ENCODE assay signal across 30 cellular contexts in genomic region chr7:44520574-44520973, GRCh38. TPM values are rescaled to one million over a fixed set of nuclear protein-coding genes. Genes with fewer than 3 reads are reported as not detected.
DNase-seq lines count a peak whose midpoint lies in the region; ATAC-seq, FAIRE-seq and TF ChIP-seq lines count a peak whose summit lies in the region.
"Had no signal": no experiment of that assay in that cellular context is flagged by ENCODE, and none has a peak within 500 bp of the region (broad histone marks: within the 10 kb centered on the region; RNA-seq: fewer than 3 reads in every experiment).

No MANE protein-coding gene starts in this region.

- no TSS peak for BruUV-seq in mammary epithelial cell (replicated peaks; lab: Mats Ljungman, UMichigan)

- H3K4me3 Mint-ChIP-seq in neural progenitor cell, result no peak overlapping the region
- H3K4me3 Mint-ChIP-seq in activated CD4-positive, alpha-beta T cell treated with anti-CD3 and anti-CD28 coated beads, Interleukin-2, amount 10 ng/mL, durations not matched to agents 7 days and 5 days, result no peak overlapping the region
- H3K4me3 Mint-ChIP-seq in activated T-helper 2 cell treated with anti-CD3 and anti-CD28 coated beads, Interferon-gamma antibody, Interleukin-2, Interleukin-4, amounts not matched to agents 10 μg/mL and 5 μg/mL and 100 μg/mL, durations not matched to agents 14 hours and 24 hours and 36 hours (ENCODE audit: low read depth), result no peak overlapping the region
- H3K4me3 Mint-ChIP-seq: B cell; CD4-positive, alpha-beta T cell; CD8-positive, alpha-beta T cell had no signal

- no peak overlapping the region for H3K4me3 ChIP-seq in A549
- no peak overlapping the region for H3K4me3 ChIP-seq in H1 (ENCODE audit: extremely low read depth in 1 of 4, insufficient read depth in 2 of 4, low read depth in 3 of 4, low read length in 4 of 4)
- no peak overlapping the region for H3K4me3 ChIP-seq in neural progenitor cell
- no peak overlapping the region for H3K4me3 ChIP-seq in mammary epithelial cell (replicated peaks in 1 of 3; ENCODE audit: insufficient read depth in 1 of 3, low read depth in 2 of 3, low read length in 3 of 3)
- H3K4me3 ChIP-seq: BLaER1 treated with 17β-estradiol and CSF1 and Interleukin-3, amounts not matched to agents 10 nM and 100 nM had no signal

- no peak overlapping the region for H3K4ac ChIP-seq in H1 (replicated peaks; ENCODE audit: insufficient read length, low read depth, low read length)

- TF ChIP-seq POLR2A in A549 (IDR thresholded peaks at IDR 0.05; ENCODE audit: low read length) (no peak), H1 (IDR thresholded peaks at IDR 0.05; ENCODE audit: control extremely low read depth in 1 of 2, low read depth in 2 of 2, low read length in 2 of 2) (no peak)

- TF ChIP-seq RAD21 in A549 (conservative IDR thresholded peaks at IDR 0.05 in 1 of 2, IDR thresholded peaks at IDR 0.05 in 1 of 2) (no peak), H1 (IDR thresholded peaks at IDR 0.05 in 1 of 2, conservative IDR thresholded peaks at IDR 0.05 in 1 of 2; ENCODE audit: low read depth in 2 of 2, low read length in 2 of 2) (no peak)

- no peaks in the 10 kb centered on the region for H3K79me1 ChIP-seq in H1 (ENCODE audit: low read depth, low read length)

- WGBS in A549 (ENCODE audit: missing lambda C conversion rate), result 79% methylated on average over 5 of the region's 5 CpGs
- 85% methylated on average over 5 of the region's 5 CpGs; no CpG with 5 or more reads in 1 of the 2 experiments for WGBS in H1 (ENCODE audit: extremely low coverage in 1 of 2, insufficient coverage in 1 of 2, insufficient read length in 1 of 2, insufficient replicate concordance in 2 of 2, low coverage in 1 of 2, low lambda C conversion rate in 2 of 2, missing lambda C conversion rate in 1 of 2), 2 experiments
- 85% methylated on average over 5 of the region's 5 CpGs for WGBS in mammary epithelial cell (ENCODE audit: low coverage, missing lambda C conversion rate)

- POLR2A ChIA-PET in A549 (lab: Yijun Ruan, JAX), result no interaction called here
- POLR2A ChIA-PET in H1 (lab: Charles Lee; ENCODE audit: partially characterized antibody), result interaction anchor here (1.6 kb wide), 1 partner anchor 10 kb away, joined by 4 read pairs; no protein-coding TSS in a partner anchor
- POLR2A ChIA-PET in activated CD4-positive, alpha-beta T cell treated with anti-CD3 and anti-CD28 coated beads, Interleukin-2, amount 10 ng/mL, durations not matched to agents 7 days and 5 days (lab: Charles Lee), result no interaction called here

- no peak overlapping the region for H2BK15ac ChIP-seq in H1 (ENCODE audit: low read length)

- peak overlapping the region; percentile 86 for H3K27ac Mint-ChIP-seq in neural progenitor cell
- H3K27ac Mint-ChIP-seq in activated CD4-positive, alpha-beta T cell treated with anti-CD3 and anti-CD28 coated beads, Interleukin-2, amount 10 ng/mL, durations not matched to agents 7 days and 5 days, result no peak overlapping the region
- no peak overlapping the region for H3K27ac Mint-ChIP-seq in activated T-helper 2 cell treated with anti-CD3 and anti-CD28 coated beads, Interferon-gamma antibody, Interleukin-2, Interleukin-4, amounts not matched to agents 10 μg/mL and 5 μg/mL and 100 μg/mL, durations not matched to agents 14 hours and 24 hours and 36 hours
- H3K27ac Mint-ChIP-seq: B cell; CD4-positive, alpha-beta T cell; CD8-positive, alpha-beta T cell had no signal

- peak; percentile 27 to 28; a peak in 1 of 6 replicates for ATAC-seq in A549
- ATAC-seq: CD8-positive, alpha-beta T cell had no signal

- FAIRE-seq in A549 (lab: Jason Lieb, UNC) (no peak), H1 (lab: Jason Lieb, UNC) (no peak)
- FAIRE-seq: A204.1, D721Med, GM12891, GM19239 had no signal

- H4K20me1 ChIP-seq in H1 (replicated peaks in 1 of 2; ENCODE audit: control insufficient read depth in 1 of 2, insufficient read depth in 2 of 2, low read length in 2 of 2), result no peaks in the 10 kb centered on the region
- no peaks in the 10 kb centered on the region for H4K20me1 ChIP-seq in neural progenitor cell (ENCODE audit: low read depth)
- H4K20me1 ChIP-seq in mammary epithelial cell (ENCODE audit: insufficient read depth, low read length), result no peaks in the 10 kb centered on the region
- H4K20me1 ChIP-seq: BLaER1 treated with 17β-estradiol and CSF1 and Interleukin-3, amounts not matched to agents 10 nM and 100 nM had no signal

- H3K4me1 Mint-ChIP-seq in neural progenitor cell, result no peaks in the 10 kb centered on the region
- no peaks in the 10 kb centered on the region for H3K4me1 Mint-ChIP-seq in activated CD4-positive, alpha-beta T cell treated with anti-CD3 and anti-CD28 coated beads, Interleukin-2, amount 10 ng/mL, durations not matched to agents 7 days and 5 days
- H3K4me1 Mint-ChIP-seq in activated T-helper 2 cell treated with anti-CD3 and anti-CD28 coated beads, Interferon-gamma antibody, Interleukin-2, Interleukin-4, amounts not matched to agents 10 μg/mL and 5 μg/mL and 100 μg/mL, durations not matched to agents 14 hours and 24 hours and 36 hours (ENCODE audit: low read depth), result no peaks in the 10 kb centered on the region
- H3K4me1 Mint-ChIP-seq: B cell had no signal

- no peaks in the 10 kb centered on the region for H3F3A ChIP-seq in neural progenitor cell (ENCODE audit: low read depth)

- H4K5ac ChIP-seq in H1 (ENCODE audit: insufficient read length, low read depth, low read length), result no peak overlapping the region

- in situ Hi-C loops in mammary epithelial cell (cut with MboI; ENCODE audit: low sequenced_read_pairs in 2 of 2), result no loop called here

- TF ChIP-seq EP300 in A549 (IDR thresholded peaks at IDR 0.05) (no peak), H1 (IDR thresholded peaks at IDR 0.05; ENCODE audit: borderline replicate concordance in 1 of 2, low read depth in 2 of 2, low read length in 2 of 2) (no peak)

- H3K23ac ChIP-seq in H1 (ENCODE audit: insufficient read length), result no peak overlapping the region

- TF ChIP-seq CTCF in A549 (IDR thresholded peaks at IDR 0.05) (no peak), H1 (IDR thresholded peaks at IDR 0.05; ENCODE audit: control extremely low read depth in 1 of 3, insufficient read depth in 1 of 3, low read depth in 1 of 3, low read length in 3 of 3) (no peak), neural progenitor cell (IDR thresholded peaks at IDR 0.05) (no peak), mammary epithelial cell (conservative IDR thresholded peaks at IDR 0.05 in 1 of 2, IDR thresholded peaks at IDR 0.05 in 1 of 2; ENCODE audit: extremely low read depth in 1 of 2, insufficient read depth in 1 of 2, low read depth in 1 of 2, low read length in 2 of 2) (no peak)

- H2AK5ac ChIP-seq in H1 (ENCODE audit: low read depth, low read length), result no peak overlapping the region

- H3K27me3 Mint-ChIP-seq in neural progenitor cell (ENCODE audit: insufficient read depth, low read depth), result no peaks in the 10 kb centered on the region
- H3K27me3 Mint-ChIP-seq in activated CD4-positive, alpha-beta T cell treated with anti-CD3 and anti-CD28 coated beads, Interleukin-2, amount 10 ng/mL, durations not matched to agents 7 days and 5 days, result peaks cover 10% of the 10 kb centered on the region
- no peaks in the 10 kb centered on the region for H3K27me3 Mint-ChIP-seq in activated T-helper 2 cell treated with anti-CD3 and anti-CD28 coated beads, Interferon-gamma antibody, Interleukin-2, Interleukin-4, amounts not matched to agents 10 μg/mL and 5 μg/mL and 100 μg/mL, durations not matched to agents 14 hours and 24 hours and 36 hours (ENCODE audit: low read depth)
- H3K27me3 Mint-ChIP-seq: CD4-positive, alpha-beta T cell had no signal

- H3K36me3 ChIP-seq in H1 (ENCODE audit: control insufficient read depth in 2 of 4, insufficient read depth in 4 of 4, low read length in 3 of 4), result no peaks in the 10 kb centered on the region
- no peaks in the 10 kb centered on the region for H3K36me3 ChIP-seq in neural progenitor cell
- no peaks in the 10 kb centered on the region for H3K36me3 ChIP-seq in mammary epithelial cell (ENCODE audit: insufficient read depth, low read length)
- H3K36me3 ChIP-seq: BLaER1 treated with 17β-estradiol and CSF1 and Interleukin-3, amounts not matched to agents 10 nM and 100 nM had no signal

- intact Hi-C loops in mammary epithelial cell (cut with micrococcal nuclease), result no loop called here
- intact Hi-C loops in activated T-helper 2 cell treated with anti-CD3 and anti-CD28 coated beads, Interferon-gamma antibody, Interleukin-2, Interleukin-4, amounts not matched to agents 10 μg/mL and 5 μg/mL and 100 μg/mL, durations not matched to agents 14 hours and 24 hours and 36 hours (cut with micrococcal nuclease), result no loop called here

- dilution Hi-C loops in mammary epithelial cell (cut with HindIII; ENCODE audit: low sequenced_read_pairs), result no loop called here

- H3K27ac ChIP-seq in A549, result no peak overlapping the region
- H3K27ac ChIP-seq in H1 (ENCODE audit: low read depth, low read length), result no peak overlapping the region
- no peak overlapping the region for H3K27ac ChIP-seq in neural progenitor cell
- H3K27ac ChIP-seq in mammary epithelial cell (ENCODE audit: insufficient read depth, low read depth, low read length), result no peak overlapping the region
- H3K27ac ChIP-seq: BLaER1 treated with 17β-estradiol and CSF1 and Interleukin-3, amounts not matched to agents 10 nM and 100 nM; C4-2B had no signal

- no peak overlapping the region for H3K18ac ChIP-seq in H1 (ENCODE audit: extremely low read depth, low read length)

- H2BK20ac ChIP-seq in H1 (ENCODE audit: low read length), result no peak overlapping the region

- H3K56ac ChIP-seq in H1 (replicated peaks; ENCODE audit: insufficient read length, low read depth, low read length), result no peak overlapping the region

- no peaks in the 10 kb centered on the region for H3K79me2 ChIP-seq in H1 (ENCODE audit: control insufficient read depth in 1 of 2, insufficient read depth in 2 of 2, low read length in 2 of 2)
- no peaks in the 10 kb centered on the region for H3K79me2 ChIP-seq in neural progenitor cell (ENCODE audit: low read depth)
- no peaks in the 10 kb centered on the region for H3K79me2 ChIP-seq in mammary epithelial cell (ENCODE audit: insufficient read depth, low read length)

- H3K4me2 ChIP-seq in A549 (no peak overlapping the region), H1 (ENCODE audit: insufficient read depth in 1 of 2, low read depth in 2 of 2, low read length in 2 of 2) (no peak overlapping the region), neural progenitor cell (no peak overlapping the region), mammary epithelial cell (ENCODE audit: insufficient read depth, low read depth, low read length) (no peak overlapping the region)
- H3K4me2 ChIP-seq: BLaER1 treated with 17β-estradiol and CSF1 and Interleukin-3, amounts not matched to agents 10 nM and 100 nM had no signal

- H3K14ac ChIP-seq in H1 (ENCODE audit: insufficient read length), result no peak overlapping the region

- H2AFZ ChIP-seq in H1 (ENCODE audit: low read length) (0 out of 2 replicates have a peak overlapping the region, but pooled peaks have one; percentile 34), neural progenitor cell (replicated peaks) (no peak overlapping the region), mammary epithelial cell (ENCODE audit: low read depth, low read length) (no peak overlapping the region)

- no peak overlapping the region for H4K8ac ChIP-seq in H1 (ENCODE audit: extremely low read depth, insufficient read depth, low read length)

- H3K9me3 Mint-ChIP-seq in neural progenitor cell, result peaks cover 11% of the 10 kb centered on the region
- peaks cover 9% of the 10 kb centered on the region for H3K9me3 Mint-ChIP-seq in activated CD4-positive, alpha-beta T cell treated with anti-CD3 and anti-CD28 coated beads, Interleukin-2, amount 10 ng/mL, durations not matched to agents 7 days and 5 days
- H3K9me3 Mint-ChIP-seq in activated T-helper 2 cell treated with anti-CD3 and anti-CD28 coated beads, Interferon-gamma antibody, Interleukin-2, Interleukin-4, amounts not matched to agents 10 μg/mL and 5 μg/mL and 100 μg/mL, durations not matched to agents 14 hours and 24 hours and 36 hours, result peaks cover 10% of the 10 kb centered on the region

- H3K9me3 ChIP-seq in A549, result peaks cover 12% of the 10 kb centered on the region
- 0 out of 4 replicates have a peak, but pooled peaks cover 0 to 3% of the 10 kb centered on the region in 2 experiments for H3K9me3 ChIP-seq in H1 (ENCODE audit: insufficient read depth in 2 of 2, low read depth in 1 of 2, low read length in 1 of 2)
- H3K9me3 ChIP-seq in neural progenitor cell (ENCODE audit: low read depth), result no peaks in the 10 kb centered on the region
- no peaks in the 10 kb centered on the region for H3K9me3 ChIP-seq in mammary epithelial cell (replicated peaks; ENCODE audit: insufficient read depth, low read length)

- H3K4me1 ChIP-seq in A549, result no peaks in the 10 kb centered on the region
- H3K4me1 ChIP-seq in H1 (replicated peaks in 1 of 4; ENCODE audit: control insufficient read depth in 3 of 4, insufficient read depth in 4 of 4, low read length in 3 of 4), result no peaks in the 10 kb centered on the region
- no peaks in the 10 kb centered on the region for H3K4me1 ChIP-seq in neural progenitor cell
- peaks cover 3% of the 10 kb centered on the region for H3K4me1 ChIP-seq in mammary epithelial cell (ENCODE audit: insufficient read depth, low read length)
- H3K4me1 ChIP-seq: Caco-2 had no signal

- CTCF ChIA-PET in A549 (lab: Yijun Ruan, JAX), result interaction anchor here (1.9 kb wide), 1 partner anchor 45 kb away, joined by 7 read pairs; no protein-coding TSS in a partner anchor
- CTCF ChIA-PET in H1 (lab: Charles Lee; ENCODE audit: partially characterized antibody), result interaction anchor here (0.8 to 2.4 kb wide), 3 partner anchors 14 to 45 kb away, joined by 3 to 12 read pairs (median 11); no protein-coding TSS in a partner anchor
- CTCF ChIA-PET in mammary epithelial cell (lab: Charles Lee; ENCODE audit: low non-redundant PET), result no interaction called here
- CTCF ChIA-PET in activated CD4-positive, alpha-beta T cell treated with anti-CD3 and anti-CD28 coated beads, Interleukin-2, amount 10 ng/mL, durations not matched to agents 7 days and 5 days (lab: Charles Lee), result no interaction called here

- H3K36me3 Mint-ChIP-seq in neural progenitor cell, result no peaks in the 10 kb centered on the region
- H3K36me3 Mint-ChIP-seq in activated CD4-positive, alpha-beta T cell treated with anti-CD3 and anti-CD28 coated beads, Interleukin-2, amount 10 ng/mL, durations not matched to agents 7 days and 5 days (ENCODE audit: low read depth), result peaks cover 2% of the 10 kb centered on the region
- no peaks in the 10 kb centered on the region for H3K36me3 Mint-ChIP-seq in activated T-helper 2 cell treated with anti-CD3 and anti-CD28 coated beads, Interferon-gamma antibody, Interleukin-2, Interleukin-4, amounts not matched to agents 10 μg/mL and 5 μg/mL and 100 μg/mL, durations not matched to agents 14 hours and 24 hours and 36 hours (ENCODE audit: low read depth)

- no peak overlapping the region for H2BK120ac ChIP-seq in H1 (replicated peaks; ENCODE audit: low read depth, low read length)

- H2BK5ac ChIP-seq in H1 (ENCODE audit: low read depth, low read length), result no peak overlapping the region

- H2BK12ac ChIP-seq in H1 (ENCODE audit: low read depth, low read length), result no peak overlapping the region

- H4K91ac ChIP-seq in H1 (replicated peaks; ENCODE audit: insufficient read length, low read length), result no peak overlapping the region

- no peak overlapping the region for H3K9ac ChIP-seq in H1 (replicated peaks in 1 of 4; ENCODE audit: extremely low read depth in 1 of 4, low read depth in 3 of 4, low read length in 3 of 4)
- no peak overlapping the region for H3K9ac ChIP-seq in neural progenitor cell
- H3K9ac ChIP-seq in mammary epithelial cell (ENCODE audit: insufficient read depth, low read length), result no peak overlapping the region
- H3K9ac ChIP-seq: BLaER1 treated with 17β-estradiol and CSF1 and Interleukin-3, amounts not matched to agents 10 nM and 100 nM had no signal

- H3K27me3 ChIP-seq in H1 (replicated peaks in 1 of 4; ENCODE audit: control insufficient read depth in 3 of 4, extremely low read depth in 1 of 4, insufficient read depth in 3 of 4, low read length in 3 of 4) (no peaks in the 10 kb centered on the region), neural progenitor cell (no peaks in the 10 kb centered on the region), mammary epithelial cell (ENCODE audit: insufficient read depth, low read length) (no peaks in the 10 kb centered on the region)
- H3K27me3 ChIP-seq: BLaER1 treated with 17β-estradiol and CSF1 and Interleukin-3, amounts not matched to agents 10 nM and 100 nM had no signal

- H3K23me2 ChIP-seq in H1 (ENCODE audit: low read depth, low read length), result no peaks in the 10 kb centered on the region

- DNase-seq in A549 (ENCODE audit: low read depth in 1 of 2, low spot score in 1 of 2) (no peak), AG20443 (ENCODE audit: low spot score) (peak; percentile 5), H1 (ENCODE audit: low read depth in 1 of 2, low spot score in 2 of 2) (no peak), neural progenitor cell (ENCODE audit: low spot score) (no peak), cerebellar nuclear complex (lab: John Stamatoyannopoulos, UW) (no peak), mammary epithelial cell (no peak)
- no peak for DNase-seq in activated CD4-positive, alpha-beta T cell treated with anti-CD3 and anti-CD28 coated beads, Interleukin-2, amount 10 ng/mL, durations not matched to agents 7 days and 5 days
- no peak for DNase-seq in activated T-helper 2 cell treated with anti-CD3 and anti-CD28 coated beads, Interferon-gamma antibody, Interleukin-2, Interleukin-4, amounts not matched to agents 10 μg/mL and 5 μg/mL and 100 μg/mL, durations not matched to agents 14 hours and 24 hours and 36 hours (ENCODE audit: low spot score)
- DNase-seq: 8988T; AML-193; Caco-2; Calu3; CD4-positive, alpha-beta T cell; CD8-positive, alpha-beta T cell; DMS153; DMS53; DMS79; DND-41; EL; GDM1 had no signal

RNA-seq across cellular contexts. Expression of gene NPC1L1, which starts 20.6 kb away (rescaled TPM):
- 0.06 and 0.12 TPM in 2 replicates for polyA plus RNA-seq in A549 (2011; rRNA removed)
- 0.01 and 0.06 TPM in 2 replicates for polyA plus RNA-seq in A549 (2012; cell fraction: cytosol; rRNA removed)
- 0.17 and 0.18 TPM in 2 replicates for polyA plus RNA-seq in A549 (2012; cell fraction: nucleus; rRNA removed)
- 0.01 to 0.04 TPM (median 0.03 TPM) in 3 replicates for polyA plus RNA-seq in A549 (2017; fragmentation: RNase III; extraction: RNeasy Plus Mini Kit Qiagen cat#74134 plus additional on column Dnase treatment)
- 0.12 TPM in 1 of 2 replicates, not detected in the other for polyA minus RNA-seq in A549 (2011; rRNA and poly(A)+ RNA removed)
- total RNA-seq in H1 (2021; fragmentation: NEBNext Ultra II Directional; extraction: Animal tissue kit (Norgen Biotek cat#: 25700)), result 0.06 TPM in 1 of 2 replicates, not detected in the other
- 0.14 and 0.21 TPM in 2 replicates for polyA plus RNA-seq in H1 (2011; rRNA removed)
- polyA plus RNA-seq in H1 (2011; cell fraction: cytosol; rRNA removed), result 0.10 TPM
- polyA plus RNA-seq in H1 (2011; cell fraction: nucleus; rRNA removed), result 0.31 TPM
- 0.09 to 0.18 TPM (median 0.13 TPM) in 3 of 4 replicates, not detected in the other for polyA plus RNA-seq in H1 (2012, experiment 1 of 2)
- 0.05 TPM for polyA plus RNA-seq in H1 (2012, experiment 2 of 2)
- polyA plus RNA-seq in H1 (2013, experiment 1 of 2), result 0.16 TPM
- polyA plus RNA-seq in H1 (2013, experiment 2 of 2), result 0.13 TPM
- 0.06 and 0.22 TPM in 2 replicates for polyA minus RNA-seq in H1 (2011; rRNA and poly(A)+ RNA removed)
- not detected for polyA minus RNA-seq in H1 (2011; cell fraction: cytosol; rRNA and poly(A)+ RNA removed)
- polyA minus RNA-seq in H1 (2011; cell fraction: nucleus; rRNA and poly(A)+ RNA removed), result not detected
- total RNA-seq in neural progenitor cell (ENCODE audit: low replicate concordance), result 0.09 TPM in 1 of 2 replicates, not detected in the other
- not detected for total RNA-seq in mammary epithelial cell
- polyA plus RNA-seq in mammary epithelial cell, result not detected
- not detected for polyA minus RNA-seq in mammary epithelial cell
- total RNA-seq in activated CD4-positive, alpha-beta T cell treated with anti-CD3 and anti-CD28 coated beads, Interleukin-2, amount 10 ng/mL, durations not matched to agents 7 days and 5 days, result not detected
- total RNA-seq in activated T-helper 2 cell treated with anti-CD3 and anti-CD28 coated beads, Interferon-gamma antibody, Interleukin-2, Interleukin-4, amounts not matched to agents 10 μg/mL and 5 μg/mL and 100 μg/mL, durations not matched to agents 14 hours and 24 hours and 36 hours, result not detected in 2 replicates
- total RNA-seq: B cell, Daoy, G401 had no signal
- polyA plus RNA-seq: BJ had no signal

RNA-seq across cellular contexts. Expression of gene NUDCD3, which starts 30.1 kb away (rescaled TPM):
- polyA plus RNA-seq in A549 (2011; rRNA removed), result 66.3 and 84.2 TPM in 2 replicates
- polyA plus RNA-seq in A549 (2012; cell fraction: cytosol; rRNA removed), result 30.0 and 34.8 TPM in 2 replicates
- polyA plus RNA-seq in A549 (2012; cell fraction: nucleus; rRNA removed), result 54.8 and 84.9 TPM in 2 replicates
- polyA plus RNA-seq in A549 (2017; fragmentation: RNase III; extraction: RNeasy Plus Mini Kit Qiagen cat#74134 plus additional on column Dnase treatment), result 41.7 to 44.3 TPM (median 42.8 TPM) in 3 replicates
- 68.5 and 70.6 TPM in 2 replicates for polyA minus RNA-seq in A549 (2011; rRNA and poly(A)+ RNA removed)
- total RNA-seq in H1 (2021; fragmentation: NEBNext Ultra II Directional; extraction: Animal tissue kit (Norgen Biotek cat#: 25700)), result 83.8 and 93.7 TPM in 2 replicates
- 35.2 and 36.3 TPM in 2 replicates for polyA plus RNA-seq in H1 (2011; rRNA removed)
- polyA plus RNA-seq in H1 (2011; cell fraction: cytosol; rRNA removed), result 46.0 TPM
- 52.0 TPM for polyA plus RNA-seq in H1 (2011; cell fraction: nucleus; rRNA removed)
- polyA plus RNA-seq in H1 (2012, experiment 1 of 2), result 56.3 to 75.9 TPM (median 60.7 TPM) in 4 replicates
- 36.1 TPM for polyA plus RNA-seq in H1 (2012, experiment 2 of 2)
- 26.9 TPM for polyA plus RNA-seq in H1 (2013, experiment 1 of 2)
- polyA plus RNA-seq in H1 (2013, experiment 2 of 2), result 24.8 TPM
- polyA minus RNA-seq in H1 (2011; rRNA and poly(A)+ RNA removed), result 95.6 and 118 TPM in 2 replicates
- polyA minus RNA-seq in H1 (2011; cell fraction: cytosol; rRNA and poly(A)+ RNA removed), result 35.1 TPM
- 33.6 TPM for polyA minus RNA-seq in H1 (2011; cell fraction: nucleus; rRNA and poly(A)+ RNA removed)
- total RNA-seq in neural progenitor cell (ENCODE audit: low replicate concordance), result 35.4 and 42.4 TPM in 2 replicates
- 100 to 1,000 TPM in 1 of 2 donors, 10 to 100 TPM in 1; 77.2 to 122 TPM for total RNA-seq in mammary epithelial cell
- 48.3 TPM for polyA plus RNA-seq in mammary epithelial cell
- 154 TPM for polyA minus RNA-seq in mammary epithelial cell
- 10 to 100 TPM; 74.3 to 75.9 TPM for total RNA-seq in activated CD4-positive, alpha-beta T cell treated with anti-CD3 and anti-CD28 coated beads, Interleukin-2, amount 10 ng/mL, durations not matched to agents 7 days and 5 days
- total RNA-seq in activated T-helper 2 cell treated with anti-CD3 and anti-CD28 coated beads, Interferon-gamma antibody, Interleukin-2, Interleukin-4, amounts not matched to agents 10 μg/mL and 5 μg/mL and 100 μg/mL, durations not matched to agents 14 hours and 24 hours and 36 hours, result 86.8 and 90.2 TPM in 2 replicates

RNA-seq across cellular contexts. Expression of gene DDX56, which starts 53.1 kb away (rescaled TPM):
- polyA plus RNA-seq in A549 (2011; rRNA removed) (96.1 and 108 TPM in 2 replicates), A549 (2017; fragmentation: RNase III; extraction: RNeasy Plus Mini Kit Qiagen cat#74134 plus additional on column Dnase treatment) (93.4 to 100 TPM (median 97.7 TPM) in 3 replicates), H1 (2011; rRNA removed) (81.6 and 82.0 TPM in 2 replicates), mammary epithelial cell (78.1 TPM)
- polyA plus RNA-seq in A549 (2012; cell fraction: cytosol; rRNA removed), result 96.9 and 120 TPM in 2 replicates
- polyA plus RNA-seq in A549 (2012; cell fraction: nucleus; rRNA removed), result 263 and 283 TPM in 2 replicates
- polyA minus RNA-seq in A549 (2011; rRNA and poly(A)+ RNA removed), result 150 and 154 TPM in 2 replicates
- 55.4 and 56.9 TPM in 2 replicates for total RNA-seq in H1 (2021; fragmentation: NEBNext Ultra II Directional; extraction: Animal tissue kit (Norgen Biotek cat#: 25700))
- polyA plus RNA-seq in H1 (2011; cell fraction: cytosol; rRNA removed), result 79.6 TPM
- 179 TPM for polyA plus RNA-seq in H1 (2011; cell fraction: nucleus; rRNA removed)
- polyA plus RNA-seq in H1 (2012, experiment 1 of 2), result 73.0 to 92.1 TPM (median 90.5 TPM) in 4 replicates
- 88.4 TPM for polyA plus RNA-seq in H1 (2012, experiment 2 of 2)
- polyA plus RNA-seq in H1 (2013, experiment 1 of 2), result 59.0 TPM
- 54.2 TPM for polyA plus RNA-seq in H1 (2013, experiment 2 of 2)
- polyA minus RNA-seq in H1 (2011; rRNA and poly(A)+ RNA removed), result 82.6 and 86.4 TPM in 2 replicates
- polyA minus RNA-seq in H1 (2011; cell fraction: cytosol; rRNA and poly(A)+ RNA removed), result 34.8 TPM
- polyA minus RNA-seq in H1 (2011; cell fraction: nucleus; rRNA and poly(A)+ RNA removed), result 64.0 TPM
- total RNA-seq in neural progenitor cell (ENCODE audit: low replicate concordance) (61.0 and 67.5 TPM in 2 replicates), mammary epithelial cell (10 to 100 TPM; 51.3 to 85.8 TPM)
- polyA minus RNA-seq in mammary epithelial cell, result 87.3 TPM
- 10 to 100 TPM; 83.6 to 84.9 TPM for total RNA-seq in activated CD4-positive, alpha-beta T cell treated with anti-CD3 and anti-CD28 coated beads, Interleukin-2, amount 10 ng/mL, durations not matched to agents 7 days and 5 days
- 131 and 135 TPM in 2 replicates for total RNA-seq in activated T-helper 2 cell treated with anti-CD3 and anti-CD28 coated beads, Interferon-gamma antibody, Interleukin-2, Interleukin-4, amounts not matched to agents 10 μg/mL and 5 μg/mL and 100 μg/mL, durations not matched to agents 14 hours and 24 hours and 36 hours

Comparison
In these comparisons a context has a peak if more than half of its experiments do, and no peak if none do; other contexts are left out.
1. CTCF ChIA-PET loops: an anchor here in A549 (1.9 kb wide) and H1 (0.8 to 2.4 kb wide); none called in mammary epithelial cell and activated CD4-positive, alpha-beta T cell treated with anti-CD3 and anti-CD28 coated beads, Interleukin-2, amount 10 ng/mL, durations not matched to agents 7 days and 5 days.